ENCODE assay signal across 8 cellular contexts in genomic region chr11:63888170-63889086, GRCh38. TPM values are rescaled to one million over a fixed set of nuclear protein-coding genes. Genes with fewer than 3 reads are reported as not detected.
DNase-seq lines count a peak whose midpoint lies in the region; FAIRE-seq lines count a peak whose summit lies in the region.

No MANE protein-coding gene starts in this region.

- H3K27me3 Mint-ChIP-seq in immature natural killer cell (ENCODE audit: low read depth in 3 of 3): peaks cover 6 to 7% (median 7%) of the 10 kb centered on the region in 3 donors

- H3K36me3 Mint-ChIP-seq in immature natural killer cell: no peaks in the 10 kb centered on the region

- H3K9me3 Mint-ChIP-seq in immature natural killer cell: no peaks in the 10 kb centered on the region

- peak overlapping the region; percentile 93 to 99 (median 98) for H3K27ac Mint-ChIP-seq in immature natural killer cell

- peaks cover 79 to 85% of the 10 kb centered on the region in 2 donors for H3K4me1 Mint-ChIP-seq in immature natural killer cell

- H3K4me3 Mint-ChIP-seq in immature natural killer cell: peak overlapping the region; percentile 95 to 99 (median 98)

- peak overlapping the region; percentile 56 for H3K27ac ChIP-seq in angular gyrus (ENCODE audit: low read depth, low read length)

- peak; percentile 85 for FAIRE-seq in GM19239 (lab: Jason Lieb, UNC)
- no peak for FAIRE-seq in frontal cortex (lab: Jason Lieb, UNC)

- DNase-seq in AG08396 (ENCODE audit: low spot score): peak; percentile 58
- DNase-seq in GM19239 (ENCODE audit: insufficient read length, low spot score): no peak
- DNase-seq in HuH-7 (ENCODE audit: low spot score): peak; percentile 53
- DNase-seq in T-helper 1 cell: peak; percentile 55 to 85 (median 66)
- DNase-seq in immature natural killer cell: peak; percentile 69 to 77 (median 74)
- DNase-seq in stimulated activated CD4-positive, alpha-beta T cell treated with anti-CD3 and anti-CD28 coated beads, Interleukin-15, amount 100 ng/mL, for 48 hours (ENCODE audit: low read depth in 2 of 2): peak; percentile 43 to 55
- DNase-seq in frontal cortex (ENCODE audit: low spot score in 2 of 2): no peak

RNA-seq across cellular contexts. Expression of gene RCOR2, which starts 28.5 kb away (rescaled TPM):
- not detected for polyA plus RNA-seq in immature natural killer cell
- 14.3 TPM for total RNA-seq in frontal cortex

RNA-seq across cellular contexts. Expression of gene MARK2, which starts 49.5 kb away (rescaled TPM):
- polyA plus RNA-seq in immature natural killer cell: 10 to 100 TPM; 28.6 to 73.8 (median 31.6) TPM
- total RNA-seq in frontal cortex: 11.8 TPM

RNA-seq across cellular contexts. Expression of gene NAA40, which starts 50.4 kb away (rescaled TPM):
- 10 to 100 TPM; 17.9 to 32.3 (median 18.0) TPM for polyA plus RNA-seq in immature natural killer cell
- total RNA-seq in frontal cortex: 11.4 TPM

Comparison
In these comparisons a context has a peak if more than half of its experiments do, and no peak if none do; other contexts are left out.
1. DNase-seq: peak in AG08396 (single experiment), HuH-7 (single experiment), T-helper 1 cell (5 of 5), immature natural killer cell (3 of 3) and stimulated activated CD4-positive, alpha-beta T cell treated with anti-CD3 and anti-CD28 coated beads, Interleukin-15, amount 100 ng/mL, for 48 hours (2 of 2); none in GM19239 (single experiment) and frontal cortex (0 of 2).